ENCODE assay signal across 9 cellular contexts in genomic region chr12:47903927-47904646, GRCh38. TPM values are rescaled to one million over a fixed set of nuclear protein-coding genes. Genes with fewer than 3 reads are reported as not detected.
DNase-seq lines count a peak whose midpoint lies in the region; FAIRE-seq and TF ChIP-seq lines count a peak whose summit lies in the region.
"Had no signal": no experiment of that assay in that cellular context is flagged by ENCODE, and none has a peak within 500 bp of the region (broad histone marks: within the 10 kb centered on the region; RNA-seq: fewer than 3 reads in every experiment).

No MANE protein-coding gene starts in this region.

- H3K36me3 ChIP-seq in astrocyte (ENCODE audit: insufficient read depth, low read length) = no peaks in the 10 kb centered on the region

- H3K27me3 Mint-ChIP-seq in astrocyte (ENCODE audit: low read depth, unreplicated experiment) = peaks cover 54% of the 10 kb centered on the region

- H3K9ac ChIP-seq in astrocyte (ENCODE audit: low read length) = peak overlapping the region; percentile 68

- peaks cover 4% of the 10 kb centered on the region for H3K9me3 Mint-ChIP-seq in astrocyte (ENCODE audit: unreplicated experiment)

- H3K9me3 ChIP-seq in astrocyte (ENCODE audit: insufficient read depth, low read depth, low read length) = no peaks in the 10 kb centered on the region

- peak overlapping the region; percentile 81 for H3K4me3 ChIP-seq in astrocyte (ENCODE audit: insufficient read depth, low read depth, low read length)

- peak overlapping the region; percentile 81 for H3K4me3 Mint-ChIP-seq in astrocyte (ENCODE audit: unreplicated experiment)

- H3K27me3 ChIP-seq in astrocyte (ENCODE audit: insufficient read depth, low read length) = peaks cover 36% of the 10 kb centered on the region

- H3K79me2 ChIP-seq in astrocyte (ENCODE audit: insufficient read depth, low read length) = peaks cover 18% of the 10 kb centered on the region

- no peak for TF ChIP-seq CTCF in astrocyte (IDR thresholded peaks at IDR 0.05; ENCODE audit: insufficient read depth, low read depth, low read length)

- FAIRE-seq in astrocyte (lab: Jason Lieb, UNC) = no peak
- FAIRE-seq: A204.1 had no signal

- peak overlapping the region; percentile 96 for H3K4me2 ChIP-seq in astrocyte (ENCODE audit: low read length)

- H4K20me1 ChIP-seq in astrocyte (ENCODE audit: insufficient read depth, low read length) = peaks cover 36% of the 10 kb centered on the region

- H3K36me3 Mint-ChIP-seq in astrocyte (ENCODE audit: low read depth, unreplicated experiment) = no peaks in the 10 kb centered on the region

- H3K27ac ChIP-seq in astrocyte (ENCODE audit: low read depth, low read length) = peak overlapping the region; percentile 39

- peaks cover 29% of the 10 kb centered on the region for H3K4me1 ChIP-seq in astrocyte (ENCODE audit: insufficient read depth, low read length)

- no peak overlapping the region for H3K27ac Mint-ChIP-seq in astrocyte (ENCODE audit: unreplicated experiment)

- DNase-seq in DMS 273 (lab: John Stamatoyannopoulos, UW; ENCODE audit: unreplicated experiment) = peak; percentile 3
- DNase-seq in DMS 273 treated with DMSO at 0.1 percent for 48 hours (lab: John Stamatoyannopoulos, UW) = no peak
- DNase-seq in T-helper 1 cell = peak; percentile 25 to 74 (median 42)
- peak; percentile 84 for DNase-seq in astrocyte (ENCODE audit: low read depth)
- DNase-seq in iris pigment epithelial cell (ENCODE audit: low read depth) = peak; percentile 86
- peak; percentile 60 for DNase-seq in stimulated activated CD4-positive, alpha-beta T cell treated with anti-CD3 and anti-CD28 coated beads, Interleukin-2, amount 100 ng/mL, for 4 hours (ENCODE audit: low read depth)
- DNase-seq in hippocampal formation (lab: John Stamatoyannopoulos, UW) = no peak
- no peak for DNase-seq in NCI-H524 treated with DMSO at 0.1 percent for 48 hours (lab: John Stamatoyannopoulos, UW)

- peak overlapping the region; percentile 79 for H2AFZ ChIP-seq in astrocyte (ENCODE audit: low read depth, low read length)

- peaks cover 17% of the 10 kb centered on the region for H3K4me1 Mint-ChIP-seq in astrocyte (ENCODE audit: low read depth, unreplicated experiment)

RNA-seq across cellular contexts. Expression of gene VDR, which starts 0.7 kb away (rescaled TPM):
- 6.1 and 6.6 TPM in 2 replicates for total RNA-seq in astrocyte

RNA-seq across cellular contexts. Expression of gene TMEM106C, which starts 59.3 kb away (rescaled TPM):
- total RNA-seq in astrocyte = 19.4 and 30.0 TPM in 2 replicates

Comparison
In these comparisons a context has a peak if more than half of its experiments do, and no peak if none do; other contexts are left out.
1. DNase-seq: peak in DMS 273 (single experiment), T-helper 1 cell (5 of 5), astrocyte (single experiment), iris pigment epithelial cell (single experiment) and stimulated activated CD4-positive, alpha-beta T cell treated with anti-CD3 and anti-CD28 coated beads, Interleukin-2, amount 100 ng/mL, for 4 hours (single experiment); none in DMS 273 treated with DMSO at 0.1 percent for 48 hours (single experiment), hippocampal formation (0 of 2) and NCI-H524 treated with DMSO at 0.1 percent for 48 hours (single experiment).